ENCODE assay signal across 1 cellular context in genomic region chr21:41367598-41368360, GRCh38.
TF ChIP-seq lines count a peak whose summit lies in the region.

No MANE protein-coding gene starts in this region.

TF ChIP-seq in GM12878, 131 proteins besides CTCF, POLR2A, EP300 and RAD21 (continued from another document and continues in another):
- TF ChIP-seq NKRF (conservative IDR thresholded peaks at IDR 0.05) (0 out of 2 replicates have a peak, but pooled peaks have one; percentile 43), ATF2 (IDR thresholded peaks at IDR 0.05; ENCODE audit: low read length) (no peak), SREBF1 (IDR thresholded peaks at IDR 0.05; ENCODE audit: low read length) (no peak), IKZF2 (IDR thresholded peaks at IDR 0.05) (peak; percentile 73 to 86; a peak in 3 of 4 replicates), TCF12 (IDR thresholded peaks at IDR 0.05; ENCODE audit: low read depth, low read length) (peak; percentile 93), FOS (IDR thresholded peaks at IDR 0.05; ENCODE audit: borderline replicate concordance, extremely low read depth, insufficient read length) (no peak), LARP7 (IDR thresholded peaks at IDR 0.05) (peak; percentile 42), IRF5 (IDR thresholded peaks at IDR 0.05; ENCODE audit: borderline replicate concordance) (no peak), SIX5 (IDR thresholded peaks at IDR 0.05; ENCODE audit: low read depth, low read length, severe bottlenecking) (no peak), E4F1 (IDR thresholded peaks at IDR 0.05; ENCODE audit: borderline replicate concordance, partially characterized antibody) (no peak), TCF3 (IDR thresholded peaks at IDR 0.05; ENCODE audit: borderline replicate concordance, insufficient read depth, low read depth, low read length) (peak; percentile 83; the same call in 1 of the 2 replicates), ATF7 (IDR thresholded peaks at IDR 0.05; ENCODE audit: low read depth) (peak; percentile 54), ZNF274 (IDR thresholded peaks at IDR 0.05; ENCODE audit: insufficient read depth, insufficient read length) (no peak), STAT3 (IDR thresholded peaks at IDR 0.05; ENCODE audit: low read depth, low read length) (no peak; the same call in 1 of the 2 replicates), MEF2B (IDR thresholded peaks at IDR 0.05; ENCODE audit: partially characterized antibody, poor library complexity, severe bottlenecking) (peak; percentile 94), SMARCA5 (IDR thresholded peaks at IDR 0.05) (no peak; the same call in 1 of the 2 replicates), SPI1 (IDR thresholded peaks at IDR 0.05; ENCODE audit: borderline replicate concordance, insufficient read depth, low read depth, low read length) (peak; percentile 97), ZBTB4 (CRISPR knock-in tag; IDR thresholded peaks at IDR 0.05) (no peak), GABPA (IDR thresholded peaks at IDR 0.05; ENCODE audit: low read depth) (no peak), HSF1 (IDR thresholded peaks at IDR 0.05; ENCODE audit: low read depth, low read length) (no peak), CREB1 (IDR thresholded peaks at IDR 0.05; ENCODE audit: low read depth) (no peak), NFYA (IDR thresholded peaks at IDR 0.05; ENCODE audit: borderline replicate concordance, low read depth, low read length) (no peak), BCLAF1 (IDR thresholded peaks at IDR 0.05) (no peak), HDAC2 (IDR thresholded peaks at IDR 0.05) (no peak), MTA2 (IDR thresholded peaks at IDR 0.05; ENCODE audit: low read depth) (peak; percentile 63; the same call in 1 of the 2 replicates), CUX1 (IDR thresholded peaks at IDR 0.05; ENCODE audit: insufficient replicate concordance, low read depth, low read length) (peak; percentile 87), FOXK2 (IDR thresholded peaks at IDR 0.05) (no peak), SMAD5 (IDR thresholded peaks at IDR 0.05; ENCODE audit: low read depth) (peak; percentile 53; the same call in 1 of the 2 replicates), NRF1 (conservative IDR thresholded peaks at IDR 0.05; ENCODE audit: low read depth, low read length) (no peak), NR2C2 (IDR thresholded peaks at IDR 0.05; ENCODE audit: borderline replicate concordance, control insufficient read depth, insufficient read length, low read depth) (no peak), SMAD1 (IDR thresholded peaks at IDR 0.05; ENCODE audit: low read depth, partially characterized antibody) (peak; percentile 62), ZSCAN29 (IDR thresholded peaks at IDR 0.05) (no peak), SP1 (IDR thresholded peaks at IDR 0.05; ENCODE audit: low read depth, low read length) (peak; percentile 15), EED (IDR thresholded peaks at IDR 0.05; ENCODE audit: low read depth) (peak; percentile 65), RAD51 (IDR thresholded peaks at IDR 0.05) (peak; percentile 67; the same call in 1 of the 2 replicates), HDGF (IDR thresholded peaks at IDR 0.05) (peak; percentile 88)
